In the genomic region with DNA sequence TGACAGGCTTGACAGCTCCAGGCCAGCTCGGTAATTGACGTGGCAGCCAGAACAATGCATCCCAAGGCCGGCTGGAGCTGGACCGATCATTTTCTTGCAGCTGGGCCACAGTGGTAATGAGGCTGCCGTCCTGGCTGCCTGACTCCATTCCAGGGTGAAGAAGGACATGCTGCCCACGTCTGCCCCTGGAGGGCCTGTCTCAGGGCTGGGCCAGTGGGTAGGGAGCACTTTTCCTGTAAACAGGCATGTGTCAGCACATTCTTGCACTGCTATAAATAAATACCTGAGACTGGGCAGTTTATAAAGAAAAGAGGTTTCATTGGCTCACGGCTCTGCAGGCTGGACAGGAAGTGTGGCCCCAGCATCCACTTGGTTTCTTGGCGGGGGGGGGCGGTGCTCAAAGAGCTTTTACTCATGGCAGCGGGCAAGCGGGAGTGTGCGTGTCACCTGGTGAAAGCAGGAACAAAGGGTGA, we compare ENCODE assay signal across 17 cellular contexts. TPM values are rescaled to one million over a fixed set of nuclear protein-coding genes. Genes with fewer than 3 reads are reported as not detected.
DNase-seq lines count a peak whose midpoint lies in the region; ATAC-seq and TF ChIP-seq lines count a peak whose summit lies in the region.
"Had no signal": no experiment of that assay in that cellular context is flagged by ENCODE, and none has a peak within 500 bp of the region (broad histone marks: within the 10 kb centered on the region; RNA-seq: fewer than 3 reads in every experiment).

No MANE protein-coding gene starts in this region.

- no peak for TF ChIP-seq CTCF in neural crest cell (conservative IDR thresholded peaks at IDR 0.05)

- no peaks in the 10 kb centered on the region for H3K36me3 Mint-ChIP-seq in neural crest cell (ENCODE audit: low read depth)
- H3K36me3 Mint-ChIP-seq: activated naive CD8-positive, alpha-beta T cell treated with anti-CD3 and anti-CD28 coated beads, Interleukin-2, amount 10 ng/mL, durations not matched to agents 7 days and 5 days; natural killer cell treated with Interleukin-12 subunit alpha and Interleukin-12 subunit beta and Interleukin-15 and Interleukin-18, amount 100 ng/mL, for 72 hours; stimulated activated memory B cell treated with anti-CD40 and anti-IgM and Interleukin-4, amounts not matched to agents 10 μg/mL and 1 μg/mL and 100 μg/mL, for 72 hours had no signal

- peak; percentile 39 for DNase-seq in Daoy (ENCODE audit: low read depth)
- DNase-seq in NCI-H2227 treated with DMSO at 0.1 percent for 48 hours (lab: John Stamatoyannopoulos, UW), result peak; percentile 96
- DNase-seq in dermis blood vessel endothelial cell, result peak; percentile 27
- no peak for DNase-seq in neural crest cell (ENCODE audit: low read depth, low spot score)
- DNase-seq in putamen (ENCODE audit: low spot score), result no peak
- no peak for DNase-seq in globus pallidus (ENCODE audit: low spot score)
- DNase-seq: activated naive CD8-positive, alpha-beta T cell treated with anti-CD3 and anti-CD28 coated beads, Interleukin-2, amount 10 ng/mL, durations not matched to agents 7 days and 5 days; activated T-cell treated with anti-CD3 and anti-CD28 coated beads, Interleukin-2, amount 50 U/mL, for 1 hour; COR-L47; head of caudate nucleus; KG1; T-helper 2 cell had no signal

- H3K27me3 Mint-ChIP-seq in neural crest cell (ENCODE audit: low read depth), result peaks cover 9% of the 10 kb centered on the region
- H3K27me3 Mint-ChIP-seq: activated naive CD8-positive, alpha-beta T cell treated with anti-CD3 and anti-CD28 coated beads, Interleukin-2, amount 10 ng/mL, durations not matched to agents 7 days and 5 days had no signal

- peak overlapping the region; percentile 89 for H3K27ac Mint-ChIP-seq in neural crest cell (ENCODE audit: unreplicated experiment)
- H3K27ac Mint-ChIP-seq: activated naive CD8-positive, alpha-beta T cell treated with anti-CD3 and anti-CD28 coated beads, Interleukin-2, amount 10 ng/mL, durations not matched to agents 7 days and 5 days; natural killer cell treated with Interleukin-12 subunit alpha and Interleukin-12 subunit beta and Interleukin-15 and Interleukin-18, amount 100 ng/mL, for 72 hours; stimulated activated memory B cell treated with anti-CD40 and anti-IgM and Interleukin-4, amounts not matched to agents 10 μg/mL and 1 μg/mL and 100 μg/mL, for 72 hours had no signal

- peaks cover 7% of the 10 kb centered on the region for H3K4me1 Mint-ChIP-seq in neural crest cell
- H3K4me1 Mint-ChIP-seq: activated naive CD8-positive, alpha-beta T cell treated with anti-CD3 and anti-CD28 coated beads, Interleukin-2, amount 10 ng/mL, durations not matched to agents 7 days and 5 days; central memory CD8-positive, alpha-beta T cell; stimulated activated memory B cell treated with anti-CD40 and anti-IgM and Interleukin-4, amounts not matched to agents 10 μg/mL and 1 μg/mL and 100 μg/mL, for 72 hours had no signal

- H3K9me3 Mint-ChIP-seq in neural crest cell, result no peaks in the 10 kb centered on the region
- H3K9me3 Mint-ChIP-seq: activated naive CD8-positive, alpha-beta T cell treated with anti-CD3 and anti-CD28 coated beads, Interleukin-2, amount 10 ng/mL, durations not matched to agents 7 days and 5 days; natural killer cell treated with Interleukin-12 subunit alpha and Interleukin-12 subunit beta and Interleukin-15 and Interleukin-18, amount 100 ng/mL, for 72 hours had no signal

- H3K4me3 Mint-ChIP-seq in neural crest cell, result no peak overlapping the region
- H3K4me3 Mint-ChIP-seq: activated naive CD8-positive, alpha-beta T cell treated with anti-CD3 and anti-CD28 coated beads, Interleukin-2, amount 10 ng/mL, durations not matched to agents 7 days and 5 days; central memory CD8-positive, alpha-beta T cell; natural killer cell treated with Interleukin-12 subunit alpha and Interleukin-12 subunit beta and Interleukin-15 and Interleukin-18, amount 100 ng/mL, for 72 hours; stimulated activated memory B cell treated with anti-CD40 and anti-IgM and Interleukin-4, amounts not matched to agents 10 μg/mL and 1 μg/mL and 100 μg/mL, for 72 hours had no signal

- ATAC-seq in GM18867 (IDR thresholded peaks at IDR 0.05; ENCODE audit: unreplicated experiment) (no peak), GM21526 (IDR thresholded peaks at IDR 0.05; ENCODE audit: low FRiP score, unreplicated experiment) (no peak)
- ATAC-seq: natural killer cell treated with Interleukin-12 subunit alpha and Interleukin-12 subunit beta and Interleukin-15 and Interleukin-18, amount 100 ng/mL, for 72 hours; stimulated activated memory B cell treated with anti-CD40 and anti-IgM and Interleukin-4, amounts not matched to agents 10 μg/mL and 1 μg/mL and 100 μg/mL, for 72 hours had no signal

RNA-seq across cellular contexts. Expression of a gene that starts 38.1 kb away (rescaled TPM):
- total RNA-seq in Daoy (2014; rRNA removed; shearing (Covaris generic)), result 33.3 and 43.3 TPM in 2 replicates
- total RNA-seq in dermis blood vessel endothelial cell (55.3 and 61.8 TPM in 2 replicates), neural crest cell (58.3 and 59.1 TPM in 2 replicates)

Comparison
In these comparisons a context has a peak if more than half of its experiments do, and no peak if none do; other contexts are left out.
1. DNase-seq: peak in Daoy (single experiment), NCI-H2227 treated with DMSO at 0.1 percent for 48 hours (single experiment) and dermis blood vessel endothelial cell (single experiment); none in neural crest cell (single experiment), putamen (single experiment) and globus pallidus (single experiment).